In the genomic region with DNA sequence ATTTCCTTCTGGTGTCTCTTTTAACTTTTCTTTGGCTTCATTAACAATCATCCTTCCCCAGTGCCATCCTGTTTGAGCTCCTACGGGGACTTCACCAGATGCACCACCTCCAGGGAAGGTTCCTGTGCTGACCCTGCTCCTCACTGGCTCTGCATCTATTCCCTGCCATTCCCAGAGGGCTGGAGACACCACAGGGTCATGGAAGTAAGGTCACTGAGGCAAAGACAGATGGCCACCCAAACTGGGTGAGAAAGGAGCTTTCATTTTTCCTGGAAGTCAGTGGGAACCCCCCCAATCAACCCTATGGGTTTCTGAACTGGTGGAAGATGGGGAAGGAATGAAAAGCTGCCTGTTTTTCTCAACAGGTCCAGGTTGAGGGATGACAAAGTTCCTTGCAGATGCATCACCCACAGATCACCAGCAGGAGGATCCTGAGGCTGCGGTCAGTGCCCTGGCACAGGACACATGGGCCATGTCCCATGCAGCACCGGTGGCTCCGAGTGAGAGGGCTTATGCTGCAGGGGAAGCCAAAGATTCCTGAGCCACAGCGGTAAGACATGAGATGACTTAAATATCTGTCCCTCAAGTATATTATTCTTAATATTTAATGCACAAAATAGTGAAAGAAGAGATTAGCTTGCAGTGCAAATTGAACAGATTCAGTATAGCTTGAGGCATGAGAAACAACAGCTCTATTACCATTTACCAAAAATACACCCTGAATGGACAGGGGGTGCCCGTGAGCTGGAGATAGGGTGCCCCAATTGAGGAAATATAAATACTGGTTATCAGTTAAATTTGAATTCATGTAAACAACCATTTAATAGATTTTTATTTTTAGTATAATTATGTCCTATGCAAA, we compare ENCODE assay signal across 1 cellular context.
TF ChIP-seq lines count a peak whose summit lies in the region.

No MANE protein-coding gene starts in this region.

TF ChIP-seq in liver, 16 proteins besides CTCF, POLR2A, EP300 and RAD21 (continued from another document):
- TF ChIP-seq TAF1 (conservative IDR thresholded peaks at IDR 0.05) = no peak
- TF ChIP-seq, protein P1, sequence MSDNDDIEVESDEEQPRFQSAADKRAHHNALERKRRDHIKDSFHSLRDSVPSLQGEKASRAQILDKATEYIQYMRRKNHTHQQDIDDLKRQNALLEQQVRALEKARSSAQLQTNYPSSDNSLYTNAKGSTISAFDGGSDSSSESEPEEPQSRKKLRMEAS (IDR thresholded peaks at IDR 0.05) = no peak
- no peak for TF ChIP-seq GABPA (IDR thresholded peaks at IDR 0.05 in 1 of 2, conservative IDR thresholded peaks at IDR 0.05 in 1 of 2)
- no peak for TF ChIP-seq JUND (IDR thresholded peaks at IDR 0.05)
- no peak for TF ChIP-seq HNF4G (IDR thresholded peaks at IDR 0.05)
- TF ChIP-seq, protein P2, sequence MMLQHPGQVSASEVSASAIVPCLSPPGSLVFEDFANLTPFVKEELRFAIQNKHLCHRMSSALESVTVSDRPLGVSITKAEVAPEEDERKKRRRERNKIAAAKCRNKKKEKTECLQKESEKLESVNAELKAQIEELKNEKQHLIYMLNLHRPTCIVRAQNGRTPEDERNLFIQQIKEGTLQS (IDR thresholded peaks at IDR 0.05) = no peak
- no peak for TF ChIP-seq SP1 (IDR thresholded peaks at IDR 0.05)
